Comparison of ENCODE assay signal across 10 cellular contexts in the genomic region with DNA sequence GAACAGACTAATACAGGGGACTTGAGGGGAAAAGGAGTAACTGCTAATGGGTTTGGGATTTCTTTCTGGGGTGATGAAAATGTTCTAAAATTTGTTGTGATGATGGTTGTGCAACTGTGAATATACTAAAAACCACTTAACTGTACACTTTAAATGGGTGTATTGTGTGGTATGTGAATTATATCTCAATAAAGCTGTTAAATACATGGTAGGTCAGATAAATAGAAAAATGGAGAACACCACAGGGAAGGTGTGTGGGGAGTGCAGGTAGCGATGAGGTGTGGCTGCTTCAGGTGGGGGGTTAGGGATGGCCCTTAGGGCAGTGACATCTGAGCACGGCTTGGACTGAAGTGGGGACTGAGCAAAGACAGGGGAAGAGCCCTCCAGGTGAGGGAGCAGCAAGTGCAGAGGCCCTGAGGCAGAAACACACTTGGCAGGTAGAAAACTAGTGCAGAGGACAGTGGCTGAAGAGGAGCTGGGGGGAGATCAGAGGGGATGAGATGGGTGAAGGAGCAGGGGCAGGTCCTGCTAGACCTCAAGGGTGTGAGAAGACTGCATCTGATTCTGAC. TPM values are rescaled to one million over a fixed set of nuclear protein-coding genes. Genes with fewer than 3 reads are reported as not detected.
A peak's percentile ranks its signal among the peaks of the same experiment; 100 is the strongest.
DNase-seq lines count a peak whose midpoint lies in the region; ATAC-seq and TF ChIP-seq lines count a peak whose summit lies in the region.
"Had no signal": no experiment of that assay in that cellular context is flagged by ENCODE, and none has a peak within 500 bp of the region (broad histone marks: within the 10 kb centered on the region; RNA-seq: fewer than 3 reads in every experiment).

No MANE protein-coding gene starts in this region.

- H4K20me1 ChIP-seq in MM.1S (ENCODE audit: insufficient read depth, low read length): no peaks in the 10 kb centered on the region

- ATAC-seq in activated T-cell treated with anti-CD3 and anti-CD28 coated beads, Interleukin-2, amount 50 U/mL, for 4 hours: no peak
- no peak for ATAC-seq in GM19397 (IDR thresholded peaks at IDR 0.05; ENCODE audit: unreplicated experiment)
- no peak for ATAC-seq in GM19035 (IDR thresholded peaks at IDR 0.05; ENCODE audit: unreplicated experiment)

- 94% methylated on average over 2 of the region's 2 CpGs for whole genome bisulfite sequencing in thymus

- H3K4me1 Mint-ChIP-seq in activated T-cell treated with anti-CD3 and anti-CD28 coated beads, Interleukin-2, amount 50 U/mL, for 4 hours (ENCODE audit: low read depth): peaks cover 91% of the 10 kb centered on the region
- peaks cover 37% of the 10 kb centered on the region for H3K4me1 Mint-ChIP-seq in mesothelial cell of epicardium

- H3K9me3 ChIP-seq in adipocyte (ENCODE audit: control insufficient read depth, low read length) (no peaks in the 10 kb centered on the region), thymus (ENCODE audit: control insufficient read depth) (no peaks in the 10 kb centered on the region), MM.1S (replicated peaks; ENCODE audit: insufficient read depth, low read length) (no peaks in the 10 kb centered on the region)
- H3K9me3 ChIP-seq: ovary had no signal

- H3K27me3 ChIP-seq in adipocyte (replicated peaks; ENCODE audit: control insufficient read depth, insufficient read depth, low read length): no peaks in the 10 kb centered on the region
- H3K27me3 ChIP-seq in thymus (ENCODE audit: control insufficient read depth, insufficient read depth): no peaks in the 10 kb centered on the region
- H3K27me3 ChIP-seq in MM.1S (replicated peaks; ENCODE audit: insufficient read depth, low read length): no peaks in the 10 kb centered on the region
- H3K27me3 ChIP-seq: ovary had no signal

- peaks cover 93% of the 10 kb centered on the region for H3K79me2 ChIP-seq in MM.1S (ENCODE audit: low read length)

- peak overlapping the region; percentile 7 for H3K9ac ChIP-seq in adipocyte (ENCODE audit: low read length)
- H3K9ac ChIP-seq in MM.1S (ENCODE audit: low read length): no peak overlapping the region

- peak overlapping the region; percentile 6 for H3K4me3 Mint-ChIP-seq in activated T-cell treated with anti-CD3 and anti-CD28 coated beads, Interleukin-2, amount 50 U/mL, for 4 hours
- H3K4me3 Mint-ChIP-seq in mesothelial cell of epicardium: no peak overlapping the region

- H3K4me1 ChIP-seq in adipocyte (ENCODE audit: control insufficient read depth, insufficient read depth, low read length) (peaks cover 27% of the 10 kb centered on the region), thymus (ENCODE audit: control insufficient read depth, insufficient read depth, low read length) (peaks cover 23% of the 10 kb centered on the region), MM.1S (ENCODE audit: low read length) (peaks cover 12% of the 10 kb centered on the region)

- H3K9me3 Mint-ChIP-seq in activated T-cell treated with anti-CD3 and anti-CD28 coated beads, Interleukin-2, amount 50 U/mL, for 4 hours: no peaks in the 10 kb centered on the region
- peaks cover 7% of the 10 kb centered on the region for H3K9me3 Mint-ChIP-seq in mesothelial cell of epicardium

- no peaks in the 10 kb centered on the region for H3K27me3 Mint-ChIP-seq in activated T-cell treated with anti-CD3 and anti-CD28 coated beads, Interleukin-2, amount 50 U/mL, for 4 hours (ENCODE audit: low read depth)
- no peaks in the 10 kb centered on the region for H3K27me3 Mint-ChIP-seq in mesothelial cell of epicardium (ENCODE audit: low read depth)

- no peak overlapping the region for H3K4me2 ChIP-seq in MM.1S (ENCODE audit: low read depth, low read length)

- H3K36me3 ChIP-seq in adipocyte (ENCODE audit: control insufficient read depth, insufficient read depth, low read length, severe bottlenecking): no peaks in the 10 kb centered on the region
- peaks cover 33% of the 10 kb centered on the region for H3K36me3 ChIP-seq in thymus (ENCODE audit: control insufficient read depth, insufficient read depth)
- H3K36me3 ChIP-seq in MM.1S (replicated peaks; ENCODE audit: insufficient read depth, low read length): no peaks in the 10 kb centered on the region
- H3K36me3 ChIP-seq: ovary had no signal

- DNase-seq in activated T-cell treated with anti-CD3 and anti-CD28 coated beads, Interleukin-2, amount 50 U/mL, for 4 hours: no peak
- no peak for DNase-seq in activated T-cell treated with anti-CD3 and anti-CD28 coated beads, Interleukin-2, amount 50 U/mL, for 1 hour
- DNase-seq in adipocyte (ENCODE audit: low read depth): no peak
- no peak for DNase-seq in mesothelial cell of epicardium (ENCODE audit: low spot score in 2 of 2, unreplicated experiment in 2 of 2)
- DNase-seq in MM.1S: no peak
- DNase-seq: hypothalamus, ovary had no signal

- peaks cover 8% of the 10 kb centered on the region for H3F3A ChIP-seq in MM.1S (ENCODE audit: insufficient read depth, low read length)

- H3K9me2 ChIP-seq in MM.1S (replicated peaks; ENCODE audit: insufficient read depth, low read length): no peaks in the 10 kb centered on the region

- H3K4me3 ChIP-seq in adipocyte (ENCODE audit: low read length) (no peak overlapping the region), thymus (ENCODE audit: low read length) (no peak overlapping the region), MM.1S (ENCODE audit: low read length) (no peak overlapping the region)
- H3K4me3 ChIP-seq: ovary had no signal

- peak overlapping the region; percentile 10 for H3K27ac ChIP-seq in thymus (ENCODE audit: low read depth)
- H3K27ac ChIP-seq in MM.1S (ENCODE audit: low read length): no peak overlapping the region

- H2AFZ ChIP-seq in MM.1S (ENCODE audit: low read length): no peak overlapping the region

- peaks cover 10% of the 10 kb centered on the region for H3K36me3 Mint-ChIP-seq in activated T-cell treated with anti-CD3 and anti-CD28 coated beads, Interleukin-2, amount 50 U/mL, for 4 hours (ENCODE audit: insufficient read depth)
- peaks cover 12% of the 10 kb centered on the region for H3K36me3 Mint-ChIP-seq in mesothelial cell of epicardium

- H3K27ac Mint-ChIP-seq in mesothelial cell of epicardium: peak overlapping the region; percentile 78

- TF ChIP-seq CTCF in mesothelial cell of epicardium (IDR thresholded peaks at IDR 0.05; ENCODE audit: unreplicated experiment) (no peak), MM.1S (IDR thresholded peaks at IDR 0.05; ENCODE audit: low read length) (no peak)

RNA-seq across cellular contexts. Expression of gene EEIG1, which starts 20.9 kb away (rescaled TPM):
- total RNA-seq in activated T-cell treated with anti-CD3 and anti-CD28 coated beads, Interleukin-2, amount 50 U/mL, for 4 hours: 10 to 100 TPM; 75.5 to 87.3 (median 86.0) TPM
- total RNA-seq in mesothelial cell of epicardium: 62.8 to 68.8 TPM (median 67.4 TPM) in 3 replicates
- 51.4 TPM for polyA plus RNA-seq in thymus

RNA-seq across cellular contexts. Expression of gene DPM2, which starts 22.3 kb away (rescaled TPM):
- 10 to 100 TPM; 89.6 to 91.5 (median 89.9) TPM for total RNA-seq in activated T-cell treated with anti-CD3 and anti-CD28 coated beads, Interleukin-2, amount 50 U/mL, for 4 hours
- 36.8 to 37.5 TPM (median 36.9 TPM) in 3 replicates for total RNA-seq in mesothelial cell of epicardium
- polyA plus RNA-seq in thymus: 32.8 TPM

RNA-seq across cellular contexts. Expression of gene PIP5KL1, which starts 29.3 kb away (rescaled TPM):
- total RNA-seq in activated T-cell treated with anti-CD3 and anti-CD28 coated beads, Interleukin-2, amount 50 U/mL, for 4 hours: 1 to 10 TPM; 2.3 to 3.5 (median 2.8) TPM
- 7.6 to 9.0 TPM (median 8.2 TPM) in 3 replicates for total RNA-seq in mesothelial cell of epicardium
- 1.2 TPM for polyA plus RNA-seq in thymus

RNA-seq across cellular contexts. Expression of gene ST6GALNAC4, which starts 43.1 kb away (rescaled TPM):
- 10 to 100 TPM; 22.0 to 25.7 (median 24.7) TPM for total RNA-seq in activated T-cell treated with anti-CD3 and anti-CD28 coated beads, Interleukin-2, amount 50 U/mL, for 4 hours
- 14.5 to 16.1 TPM (median 15.8 TPM) in 3 replicates for total RNA-seq in mesothelial cell of epicardium
- polyA plus RNA-seq in thymus: 12.8 TPM
